Comparison of ENCODE assay signal across 1 cellular context in genomic region chr19:8308891-8309291, GRCh38.
TF ChIP-seq lines count a peak whose summit lies in the region.

No MANE protein-coding gene starts in this region.

TF ChIP-seq in GM23338, 12 proteins besides CTCF, POLR2A, EP300 and RAD21:
- TF ChIP-seq ZNF462 (CRISPR knock-in tag; IDR thresholded peaks at IDR 0.05) (no peak), ZNF114 (CRISPR knock-in tag; IDR thresholded peaks at IDR 0.05) (no peak), EZH2 (IDR thresholded peaks at IDR 0.05; ENCODE audit: low read depth, unreplicated experiment) (no peak), STAT1 (IDR thresholded peaks at IDR 0.05; ENCODE audit: unreplicated experiment) (no peak), EZH2phosphoT487 (IDR thresholded peaks at IDR 0.05; ENCODE audit: unreplicated experiment) (no peak), ETS1 (IDR thresholded peaks at IDR 0.05) (no peak), JUNB (IDR thresholded peaks at IDR 0.05; ENCODE audit: unreplicated experiment) (no peak), POLR2AphosphoS5 (IDR thresholded peaks at IDR 0.05; ENCODE audit: low read depth) (no peak), ZNF331 (CRISPR knock-in tag; IDR thresholded peaks at IDR 0.05; ENCODE audit: low read depth) (no peak), REST (IDR thresholded peaks at IDR 0.05; ENCODE audit: unreplicated experiment) (no peak), NANOG (IDR thresholded peaks at IDR 0.05; ENCODE audit: borderline replicate concordance) (no peak), CREB1 (CRISPR knock-in tag; IDR thresholded peaks at IDR 0.05; ENCODE audit: low read depth) (no peak)
TF ChIP-seq in GM23338: peak in this region for 0.
